Comparison of ENCODE assay signal across 23 cellular contexts in the genomic region with DNA sequence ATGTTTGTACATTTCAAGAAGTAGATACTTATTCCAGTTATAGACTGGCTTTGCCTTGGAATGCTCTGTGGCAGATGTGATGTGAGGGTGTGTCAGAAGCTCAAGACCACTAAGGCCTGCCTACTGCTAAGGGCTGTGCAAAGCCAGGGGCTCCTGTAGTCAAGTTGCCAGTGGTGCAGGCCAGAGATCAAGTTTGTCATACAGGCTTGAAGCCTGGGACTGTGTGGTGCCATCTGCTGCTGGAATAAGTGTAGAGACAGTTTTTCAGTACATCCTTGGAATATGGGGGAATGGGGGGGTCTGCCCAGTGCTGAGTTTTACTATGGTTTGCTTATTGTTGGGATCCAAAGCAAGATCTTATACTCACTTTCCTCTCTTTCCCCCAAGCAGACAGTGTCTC.
"Had no signal": no experiment of that assay in that cellular context is flagged by ENCODE, and none has a peak within 500 bp of the region (broad histone marks: within the 10 kb centered on the region; RNA-seq: fewer than 3 reads in every experiment).

No MANE protein-coding gene starts in this region.

- H3K27me3 ChIP-seq: cardiac muscle cell, foreskin keratinocyte, left lung, right lobe of liver, stomach, suprapubic skin, tibial nerve had no signal

- H3K9me3 ChIP-seq: left lung, right lobe of liver, tibial nerve had no signal

- H3K27ac ChIP-seq: cardiac muscle cell, foreskin keratinocyte, left lung, right lobe of liver, skin epidermis, stomach, suprapubic skin, tibial nerve had no signal

- DNase-seq: activated CD4-positive, alpha-beta memory T cell treated with anti-CD3 and anti-CD28 coated beads for 36 hours; activated CD4-positive, alpha-beta T cell treated with anti-CD3 and anti-CD28 coated beads for 4 hours; activated effector memory CD4-positive, alpha-beta T cell treated with anti-CD3 and anti-CD28 coated beads, Interleukin-2, amount 50 U/mL, for 16 hours; activated naive CD4-positive, alpha-beta T cell treated with anti-CD3 and anti-CD28 coated beads, Interleukin-2, amount 10 ng/mL, durations not matched to agents 7 days and 5 days; amygdala; cortex of kidney; erythroblast; foreskin keratinocyte; immature natural killer cell; kidney glomerular epithelial cell; left lung; naive thymus-derived CD4-positive, alpha-beta T cell; posterior cingulate gyrus; right lobe of liver; stimulated activated CD4-positive, alpha-beta T cell treated with anti-CD3 and anti-CD28 coated beads, Interleukin-1b, Interleukin-23, amount 100 ng/mL, for 48 hours; stomach; T-helper 2 cell had no signal

- H3K4me3 ChIP-seq: cardiac muscle cell, left lung, lung, right lobe of liver, skin epidermis, stomach, suprapubic skin, tibial nerve had no signal

- H3K36me3 ChIP-seq: cardiac muscle cell, left lung, right lobe of liver, stomach, suprapubic skin, tibial nerve had no signal

- ATAC-seq: foreskin keratinocyte; left lung; naive thymus-derived CD4-positive, alpha-beta T cell; right lobe of liver; stimulated activated effector memory CD8-positive, alpha-beta T cell treated with anti-CD3 and anti-CD28 coated beads, Interleukin-12 subunit alpha, Interleukin-12 subunit beta, amount 100 ng/mL, for 72 hours had no signal
